Comparison of ENCODE assay signal across 15 cellular contexts in the genomic region with DNA sequence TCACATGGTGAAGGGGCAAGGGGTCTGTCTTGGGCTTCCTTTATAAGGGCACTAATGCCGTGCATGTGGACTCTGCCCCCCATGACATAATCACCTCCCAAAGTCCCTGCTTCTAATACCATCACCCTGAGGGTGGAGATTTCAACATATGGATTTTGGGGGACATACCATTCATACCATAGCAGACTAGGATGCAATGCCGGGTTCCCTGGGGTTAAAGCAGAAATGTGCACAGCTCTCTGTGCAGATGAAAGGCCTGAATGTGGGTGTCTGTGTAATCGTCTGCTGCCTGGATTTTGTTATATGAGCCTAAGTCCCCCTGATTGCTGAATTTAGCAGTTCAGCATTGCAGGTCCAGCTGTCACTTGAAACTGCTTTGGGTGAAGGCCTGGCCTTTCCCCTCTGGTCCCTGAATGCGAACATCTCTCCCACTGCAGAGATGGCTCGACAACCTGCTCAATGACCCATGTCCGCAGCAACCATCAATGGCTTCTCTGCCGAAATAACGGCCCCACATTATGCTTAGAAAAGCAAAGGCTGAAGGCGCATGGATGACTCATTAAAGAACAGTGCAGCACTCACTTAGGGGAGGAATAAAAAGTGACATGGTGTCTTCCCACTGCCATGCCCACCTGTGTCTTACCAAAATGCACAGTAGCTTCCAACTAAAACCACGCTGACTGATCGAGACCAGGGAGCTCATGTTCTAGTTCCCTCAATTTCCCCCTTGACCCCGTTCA.
DNase-seq lines count a peak whose midpoint lies in the region; ATAC-seq and TF ChIP-seq lines count a peak whose summit lies in the region.
"Had no signal": no experiment of that assay in that cellular context is flagged by ENCODE, and none has a peak within 500 bp of the region (broad histone marks: within the 10 kb centered on the region; RNA-seq: fewer than 3 reads in every experiment).

No MANE protein-coding gene starts in this region.

- 72 to 77% methylated on average over 11 to 12 of the region's 12 CpGs for WGBS in tibial nerve, 2 donors

- ATAC-seq in GM21717 (IDR thresholded peaks at IDR 0.05; ENCODE audit: unreplicated experiment): no peak
- no peak for ATAC-seq in GM19351 (IDR thresholded peaks at IDR 0.05; ENCODE audit: unreplicated experiment)
- ATAC-seq: sciatic nerve had no signal

- no peaks in the 10 kb centered on the region for H3K4me1 ChIP-seq in tibial nerve
- H3K4me1 ChIP-seq: suprapubic skin had no signal

- no peaks in the 10 kb centered on the region for H3K36me3 ChIP-seq in tibial nerve
- H3K36me3 ChIP-seq: suprapubic skin had no signal

- H3K27me3 Mint-ChIP-seq in nephron progenitor cell (ENCODE audit: low read depth, poor library complexity): peaks cover 12% of the 10 kb centered on the region
- H3K27me3 Mint-ChIP-seq: naive B cell had no signal

- no peaks in the 10 kb centered on the region for H3K36me3 Mint-ChIP-seq in nephron progenitor cell (ENCODE audit: low read depth)
- H3K36me3 Mint-ChIP-seq: naive B cell had no signal

- no peak for TF ChIP-seq CTCF in nephron progenitor cell (IDR thresholded peaks at IDR 0.05)
- no peak for TF ChIP-seq CTCF in tibial nerve (IDR thresholded peaks at IDR 0.05)

- no peaks in the 10 kb centered on the region for H3K27me3 ChIP-seq in tibial nerve
- H3K27me3 ChIP-seq: suprapubic skin had no signal

- no peaks in the 10 kb centered on the region for H3K9me3 Mint-ChIP-seq in nephron progenitor cell
- H3K9me3 Mint-ChIP-seq: activated CD4-positive, alpha-beta T cell treated with anti-CD3 and anti-CD28 coated beads, Interleukin-2, amount 10 ng/mL, durations not matched to agents 7 days and 5 days; central memory CD8-positive, alpha-beta T cell had no signal

- peak; percentile 48 for DNase-seq in EH (ENCODE audit: low read depth)
- peak; percentile 89 to 97 for DNase-seq in NCI-H524 (lab: John Stamatoyannopoulos, UW)
- peak; percentile 33 for DNase-seq in ecto neural progenitor cell (ENCODE audit: low spot score)
- peak; percentile 33 for DNase-seq in nephron progenitor cell
- no peak for DNase-seq in tibial nerve (ENCODE audit: low spot score in 2 of 2)
- DNase-seq in amygdala (lab: John Stamatoyannopoulos, UW): no peak
- DNase-seq: activated CD4-positive, alpha-beta T cell treated with anti-CD3 and anti-CD28 coated beads, Interleukin-2, amount 10 ng/mL, durations not matched to agents 7 days and 5 days; activated gamma-delta T cell; MM.1S; naive B cell had no signal

- H3K4me3 ChIP-seq in tibial nerve: no peak overlapping the region
- H3K4me3 ChIP-seq: suprapubic skin had no signal

- peaks cover 65% of the 10 kb centered on the region for H3K4me1 Mint-ChIP-seq in nephron progenitor cell
- H3K4me1 Mint-ChIP-seq: central memory CD8-positive, alpha-beta T cell had no signal

- H3K27ac ChIP-seq in tibial nerve: no peak overlapping the region
- H3K27ac ChIP-seq: suprapubic skin had no signal

- peak overlapping the region; percentile 56 for H3K27ac Mint-ChIP-seq in nephron progenitor cell
- H3K27ac Mint-ChIP-seq: activated CD4-positive, alpha-beta T cell treated with anti-CD3 and anti-CD28 coated beads, Interleukin-2, amount 10 ng/mL, durations not matched to agents 7 days and 5 days had no signal

- H3K9me3 ChIP-seq in tibial nerve: no peaks in the 10 kb centered on the region
- H3K9me3 ChIP-seq: suprapubic skin had no signal

- TF ChIP-seq EP300 in tibial nerve (IDR thresholded peaks at IDR 0.05): no peak

- H3K4me3 Mint-ChIP-seq in nephron progenitor cell: peak overlapping the region; percentile 37
- H3K4me3 Mint-ChIP-seq: activated CD4-positive, alpha-beta T cell treated with anti-CD3 and anti-CD28 coated beads, Interleukin-2, amount 10 ng/mL, durations not matched to agents 7 days and 5 days; central memory CD8-positive, alpha-beta T cell; naive B cell had no signal

- no peak for TF ChIP-seq POLR2A in tibial nerve (IDR thresholded peaks at IDR 0.05)

Comparison
In these comparisons a context has a peak if more than half of its experiments do, and no peak if none do; other contexts are left out.
1. DNase-seq: peak in EH (single experiment), NCI-H524 (2 of 2), ecto neural progenitor cell (single experiment) and nephron progenitor cell (single experiment); none in tibial nerve (0 of 2) and amygdala (0 of 56).